In genomic region chr3:48690846-48691458, GRCh38 we compare ENCODE assay signal across 33 cellular contexts. TPM values are rescaled to one million over a fixed set of nuclear protein-coding genes. Genes with fewer than 3 reads are reported as not detected.
DNase-seq lines count a peak whose midpoint lies in the region; ATAC-seq, FAIRE-seq and TF ChIP-seq lines count a peak whose summit lies in the region.
"Had no signal": no experiment of that assay in that cellular context is flagged by ENCODE, and none has a peak within 500 bp of the region (broad histone marks: within the 10 kb centered on the region; RNA-seq: fewer than 3 reads in every experiment).

No MANE protein-coding gene starts in this region.

- no peak overlapping the region for H3K27ac ChIP-seq in astrocyte (ENCODE audit: low read depth, low read length)
- H3K27ac ChIP-seq in HepG2 (ENCODE audit: extremely low read length, insufficient read depth, low read length): no peak overlapping the region
- H3K27ac ChIP-seq in PC-9: no peak overlapping the region
- H3K27ac ChIP-seq: cardiac muscle cell, left lung, psoas muscle, upper lobe of left lung, WERI-Rb-1 had no signal

- peaks cover 30% of the 10 kb centered on the region for H3K4me1 ChIP-seq in astrocyte (ENCODE audit: insufficient read depth, low read length)
- H3K4me1 ChIP-seq in HepG2 (ENCODE audit: insufficient read depth, low read length): peaks cover 8% of the 10 kb centered on the region
- H3K4me1 ChIP-seq in PC-9 (replicated peaks; ENCODE audit: insufficient read depth): peaks cover 18% of the 10 kb centered on the region

- H3K27me3 ChIP-seq in astrocyte (ENCODE audit: insufficient read depth, low read length) (no peaks in the 10 kb centered on the region), HepG2 (ENCODE audit: control insufficient read depth in 1 of 2, insufficient read depth in 2 of 2, low read length in 2 of 2) (no peaks in the 10 kb centered on the region; a peak in 1 of 5 replicates), PC-9 (ENCODE audit: insufficient read depth, low read depth) (no peaks in the 10 kb centered on the region)
- H3K27me3 ChIP-seq: cardiac muscle cell, left lung, upper lobe of left lung had no signal

- H3K36me3 ChIP-seq in astrocyte (ENCODE audit: insufficient read depth, low read length) (peaks cover 59% of the 10 kb centered on the region), HepG2 (replicated peaks in 1 of 2; ENCODE audit: control insufficient read depth in 1 of 2, insufficient read depth in 2 of 2, low read length in 2 of 2) (peaks cover 35 to 76% of the 10 kb centered on the region in 2 experiments), PC-9 (ENCODE audit: low read depth) (peaks cover 13% of the 10 kb centered on the region)

- CTCF ChIA-PET in HepG2 (lab: Yijun Ruan, JAX; ENCODE audit: low intra/inter-chr PET ratio, low total read pairs) (no interaction called here), PC-9 (lab: Charles Lee) (interaction anchor here (0.7 kb wide), 1 partner anchor 498 kb away, joined by 3 read pairs; no protein-coding TSS in a partner anchor)

- no peak overlapping the region for H2AFZ ChIP-seq in astrocyte (ENCODE audit: low read depth, low read length)
- no peak overlapping the region for H2AFZ ChIP-seq in HepG2 (ENCODE audit: low read length)
- no peak overlapping the region for H2AFZ ChIP-seq in PC-9

- TF ChIP-seq RAD21 in HepG2 (CRISPR knock-in tag; IDR thresholded peaks at IDR 0.05): no peak

- H3K4me3 ChIP-seq in astrocyte (ENCODE audit: insufficient read depth, low read depth, low read length) (no peak overlapping the region), HepG2 (replicated peaks in 1 of 3; ENCODE audit: insufficient read depth in 1 of 3, low read depth in 2 of 3, low read length in 3 of 3) (no peak overlapping the region), PC-9 (no peak overlapping the region)
- H3K4me3 ChIP-seq: cardiac muscle cell, coronary artery, left lung, psoas muscle, upper lobe of left lung had no signal

- H3K9me2 ChIP-seq in PC-9 (ENCODE audit: insufficient read depth): no peaks in the 10 kb centered on the region

- no peak overlapping the region for H3K9ac ChIP-seq in astrocyte (ENCODE audit: low read length)
- H3K9ac ChIP-seq in HepG2 (ENCODE audit: insufficient read depth, low read depth, low read length): no peak overlapping the region

- ATAC-seq in activated naive CD8-positive, alpha-beta T cell treated with anti-CD3 and anti-CD28 coated beads, Interleukin-2, amount 50 U/mL, for 24 hours: no peak
- no peak for ATAC-seq in HepG2
- no peak for ATAC-seq in stimulated activated naive B cell treated with anti-CD40 and anti-IgM and Interleukin-4, amounts not matched to agents 10 μg/mL and 1 μg/mL and 100 μg/mL, for 72 hours (replicated peaks)
- ATAC-seq in HG03439 (IDR thresholded peaks at IDR 0.05; ENCODE audit: unreplicated experiment): no peak
- no peak for ATAC-seq in GM21390 (IDR thresholded peaks at IDR 0.05; ENCODE audit: unreplicated experiment)
- ATAC-seq: left lung, Panc1, psoas muscle had no signal

- peaks cover 92% of the 10 kb centered on the region for H4K20me1 ChIP-seq in astrocyte (ENCODE audit: insufficient read depth, low read length)
- peaks cover 12% of the 10 kb centered on the region; the same call in 1 of the 2 replicates for H4K20me1 ChIP-seq in HepG2 (ENCODE audit: insufficient read depth, low read length)
- peaks cover 42% of the 10 kb centered on the region for H4K20me1 ChIP-seq in PC-9 (ENCODE audit: insufficient read depth)

- H3K79me2 ChIP-seq in astrocyte (ENCODE audit: insufficient read depth, low read length) (peaks cover 66% of the 10 kb centered on the region), HepG2 (ENCODE audit: insufficient read depth, low read length) (peaks cover 5% of the 10 kb centered on the region), PC-9 (ENCODE audit: low read depth) (peaks cover 20% of the 10 kb centered on the region; the same call in 1 of the 2 replicates)

- TF ChIP-seq EP300 in HepG2 (IDR thresholded peaks at IDR 0.05; ENCODE audit: low read depth in 2 of 2, low read length in 2 of 2) (no peak), HepG2 (CRISPR knock-in tag; IDR thresholded peaks at IDR 0.05; ENCODE audit: borderline replicate concordance) (no peak)

- intact Hi-C loops in HepG2 (cut with micrococcal nuclease; ENCODE audit: unreplicated experiment): no loop called here
- intact Hi-C loops in PC-9 (cut with micrococcal nuclease; ENCODE audit: unreplicated experiment): no loop called here

- POLR2A ChIA-PET in HepG2 (lab: Yijun Ruan, JAX): no interaction called here
- POLR2A ChIA-PET in PC-9 (lab: Charles Lee; ENCODE audit: unreplicated experiment): interaction anchor here (0.6 kb wide), 1 partner anchor 29 kb away, joined by 4 read pairs; no protein-coding TSS in a partner anchor

- H3F3A ChIP-seq in PC-9 (ENCODE audit: insufficient read depth, low read depth): peaks cover 49% of the 10 kb centered on the region

- in situ Hi-C loops in HepG2 (cut with HindIII; ENCODE audit: extremely low pct_ligation_motif_present, low pct_unique_long_range_greater_than_20kb): no loop called here

- H3K27ac Mint-ChIP-seq in activated naive CD8-positive, alpha-beta T cell: peak overlapping the region; percentile 37
- H3K27ac Mint-ChIP-seq in activated naive CD8-positive, alpha-beta T cell treated with anti-CD3 and anti-CD28 coated beads, Interleukin-2, amount 50 U/mL, for 24 hours: no peak overlapping the region
- peak overlapping the region; percentile 43 for H3K27ac Mint-ChIP-seq in astrocyte (ENCODE audit: unreplicated experiment)
- peak overlapping the region; percentile 52 for H3K27ac Mint-ChIP-seq in stimulated activated naive B cell treated with anti-CD40 and anti-IgM and Interleukin-4, amounts not matched to agents 10 μg/mL and 1 μg/mL and 100 μg/mL, for 72 hours
- H3K27ac Mint-ChIP-seq: activated CD4-positive, alpha-beta T cell treated with anti-CD3 and anti-CD28 coated beads, Interleukin-2, amount 10 ng/mL, durations not matched to agents 24 days and 14 days had no signal

- DNase-seq in activated naive CD8-positive, alpha-beta T cell treated with anti-CD3 and anti-CD28 coated beads, Interleukin-2, amount 50 U/mL, for 24 hours: no peak
- DNase-seq in astrocyte (ENCODE audit: low read depth) (no peak), HepG2 (ENCODE audit: low spot score) (no peak), PC-9 (no peak)
- no peak for DNase-seq in stimulated activated naive B cell treated with anti-CD40 and anti-IgM and Interleukin-4, amounts not matched to agents 10 μg/mL and 1 μg/mL and 100 μg/mL, for 72 hours
- DNase-seq: activated CD4-positive, alpha-beta T cell treated with anti-CD3 and anti-CD28 coated beads, Interleukin-2, amount 10 ng/mL, durations not matched to agents 24 days and 14 days; activated naive CD4-positive, alpha-beta T cell; DMS53; effector memory CD4-positive, alpha-beta T cell; H7; KG1; left lung; mesendoderm; NCI-H146; NCI-H226; NCI-H526 treated with DMSO at 0.1 percent for 48 hours; nucleus accumbens; psoas muscle; SHP77 treated with DMSO at 0.1 percent for 48 hours; stimulated activated CD4-positive, alpha-beta T cell treated with anti-CD3 and anti-CD28 coated beads, Interleukin-15, amount 100 ng/mL, for 24 hours; stimulated activated CD4-positive, alpha-beta T cell treated with anti-CD3 and anti-CD28 coated beads, Interleukin-4, amount 100 ng/mL, for 4 hours; substantia nigra; SW 1271; T-helper 9 cell; upper lobe of left lung; WERI-Rb-1 had no signal

- no peak for FAIRE-seq in astrocyte (lab: Jason Lieb, UNC)
- no peak for FAIRE-seq in HepG2 (lab: Jason Lieb, UNC)
- FAIRE-seq: HTR-8/SVneo had no signal

- H3K9me3 Mint-ChIP-seq in activated naive CD8-positive, alpha-beta T cell (ENCODE audit: low read depth): no peaks in the 10 kb centered on the region
- no peaks in the 10 kb centered on the region for H3K9me3 Mint-ChIP-seq in activated naive CD8-positive, alpha-beta T cell treated with anti-CD3 and anti-CD28 coated beads, Interleukin-2, amount 50 U/mL, for 24 hours
- no peaks in the 10 kb centered on the region for H3K9me3 Mint-ChIP-seq in astrocyte (ENCODE audit: unreplicated experiment)
- no peaks in the 10 kb centered on the region for H3K9me3 Mint-ChIP-seq in stimulated activated naive B cell treated with anti-CD40 and anti-IgM and Interleukin-4, amounts not matched to agents 10 μg/mL and 1 μg/mL and 100 μg/mL, for 72 hours
- H3K9me3 Mint-ChIP-seq: activated CD4-positive, alpha-beta T cell treated with anti-CD3 and anti-CD28 coated beads, Interleukin-2, amount 10 ng/mL, durations not matched to agents 24 days and 14 days had no signal

- no peaks in the 10 kb centered on the region for H3K36me3 Mint-ChIP-seq in activated naive CD8-positive, alpha-beta T cell
- H3K36me3 Mint-ChIP-seq in activated naive CD8-positive, alpha-beta T cell treated with anti-CD3 and anti-CD28 coated beads, Interleukin-2, amount 50 U/mL, for 24 hours (ENCODE audit: low read depth): peaks cover 31% of the 10 kb centered on the region
- H3K36me3 Mint-ChIP-seq in astrocyte (ENCODE audit: low read depth, unreplicated experiment): peaks cover 19% of the 10 kb centered on the region
- H3K36me3 Mint-ChIP-seq in stimulated activated naive B cell treated with anti-CD40 and anti-IgM and Interleukin-4, amounts not matched to agents 10 μg/mL and 1 μg/mL and 100 μg/mL, for 72 hours: peaks cover 31 to 43% of the 10 kb centered on the region in 2 donors

- no peak for TF ChIP-seq POLR2A in HepG2 (IDR thresholded peaks at IDR 0.05; ENCODE audit: insufficient read depth in 1 of 2, low read depth in 2 of 2, low read length in 2 of 2)

- WGBS in HepG2 (ENCODE audit: low lambda C conversion rate): 96% methylated on average over 2 of the region's 2 CpGs

- no peak overlapping the region for H3K4me2 ChIP-seq in astrocyte (ENCODE audit: low read length)
- no peak overlapping the region for H3K4me2 ChIP-seq in HepG2 (ENCODE audit: low read depth, low read length)
- H3K4me2 ChIP-seq in PC-9: no peak overlapping the region

- H3K4me3 Mint-ChIP-seq in activated naive CD8-positive, alpha-beta T cell: no peak overlapping the region
- no peak overlapping the region for H3K4me3 Mint-ChIP-seq in activated naive CD8-positive, alpha-beta T cell treated with anti-CD3 and anti-CD28 coated beads, Interleukin-2, amount 50 U/mL, for 24 hours
- H3K4me3 Mint-ChIP-seq in astrocyte (ENCODE audit: unreplicated experiment): peak overlapping the region; percentile 37
- H3K4me3 Mint-ChIP-seq in stimulated activated naive B cell treated with anti-CD40 and anti-IgM and Interleukin-4, amounts not matched to agents 10 μg/mL and 1 μg/mL and 100 μg/mL, for 72 hours: no peak overlapping the region
- H3K4me3 Mint-ChIP-seq: activated CD4-positive, alpha-beta T cell treated with anti-CD3 and anti-CD28 coated beads, Interleukin-2, amount 10 ng/mL, durations not matched to agents 24 days and 14 days had no signal

- H3K4me1 Mint-ChIP-seq in activated naive CD8-positive, alpha-beta T cell (ENCODE audit: low read depth): peaks cover 7% of the 10 kb centered on the region
- H3K4me1 Mint-ChIP-seq in activated naive CD8-positive, alpha-beta T cell treated with anti-CD3 and anti-CD28 coated beads, Interleukin-2, amount 50 U/mL, for 24 hours: peaks cover 6% of the 10 kb centered on the region
- peaks cover 35% of the 10 kb centered on the region for H3K4me1 Mint-ChIP-seq in astrocyte (ENCODE audit: low read depth, unreplicated experiment)
- peaks cover 5 to 9% of the 10 kb centered on the region in 2 donors for H3K4me1 Mint-ChIP-seq in stimulated activated naive B cell treated with anti-CD40 and anti-IgM and Interleukin-4, amounts not matched to agents 10 μg/mL and 1 μg/mL and 100 μg/mL, for 72 hours

- TF ChIP-seq CTCF in astrocyte (IDR thresholded peaks at IDR 0.05; ENCODE audit: insufficient read depth, low read depth, low read length) (no peak), HepG2 (CRISPR knock-in tag; IDR thresholded peaks at IDR 0.05) (no peak), PC-9 (conservative IDR thresholded peaks at IDR 0.05) (no peak)

- no peaks in the 10 kb centered on the region for H3K27me3 Mint-ChIP-seq in activated naive CD8-positive, alpha-beta T cell
- no peaks in the 10 kb centered on the region for H3K27me3 Mint-ChIP-seq in activated naive CD8-positive, alpha-beta T cell treated with anti-CD3 and anti-CD28 coated beads, Interleukin-2, amount 50 U/mL, for 24 hours
- H3K27me3 Mint-ChIP-seq in astrocyte (ENCODE audit: low read depth, unreplicated experiment): no peaks in the 10 kb centered on the region
- no peaks in the 10 kb centered on the region for H3K27me3 Mint-ChIP-seq in stimulated activated naive B cell treated with anti-CD40 and anti-IgM and Interleukin-4, amounts not matched to agents 10 μg/mL and 1 μg/mL and 100 μg/mL, for 72 hours
- H3K27me3 Mint-ChIP-seq: activated CD4-positive, alpha-beta T cell treated with anti-CD3 and anti-CD28 coated beads, Interleukin-2, amount 10 ng/mL, durations not matched to agents 24 days and 14 days had no signal

- BruUV-seq in HepG2 (replicated peaks; lab: Mats Ljungman, UMichigan) (no TSS peak), PC-9 (replicated peaks; lab: Mats Ljungman, UMichigan) (no TSS peak)

- H3K9me3 ChIP-seq in astrocyte (ENCODE audit: insufficient read depth, low read depth, low read length): no peaks in the 10 kb centered on the region
- no peaks in the 10 kb centered on the region for H3K9me3 ChIP-seq in HepG2 (ENCODE audit: low read length)
- no peaks in the 10 kb centered on the region for H3K9me3 ChIP-seq in PC-9 (ENCODE audit: insufficient read depth, low read depth)
- H3K9me3 ChIP-seq: left lung, psoas muscle, upper lobe of left lung had no signal

RNA-seq across cellular contexts. Expression of gene NCKIPSD, which starts 5.2 kb away (rescaled TPM):
- total RNA-seq in astrocyte (18.3 and 21.6 TPM in 2 replicates), HepG2 (2016; rRNA removed; fragmentation: Illumina TruSeq; extraction: Trizol) (13.5 and 14.3 TPM in 2 replicates), PC-9 (2021) (40.0 and 53.3 TPM in 2 replicates)
- 4.8 and 5.0 TPM in 2 replicates for total RNA-seq in HepG2 (2016; cell fraction: cytosol; rRNA removed; fragmentation: Illumina TruSeq; extraction: Trizol; ENCODE audit: low read depth)
- 13.6 and 14.6 TPM in 2 replicates for total RNA-seq in HepG2 (2016; cell fraction: insoluble cytoplasmic fraction; rRNA removed; fragmentation: Illumina TruSeq; extraction: Trizol)
- 10.8 and 12.0 TPM in 2 replicates for total RNA-seq in HepG2 (2016; cell fraction: membrane; rRNA removed; fragmentation: Illumina TruSeq; extraction: Trizol)
- 12.7 and 17.2 TPM in 2 replicates for total RNA-seq in HepG2 (2016; cell fraction: nucleus; rRNA removed; fragmentation: Illumina TruSeq; extraction: Trizol)
- polyA plus RNA-seq in HepG2 (2011; rRNA removed): 35.2 and 44.2 TPM in 2 replicates
- 25.4 and 38.7 TPM in 2 replicates for polyA plus RNA-seq in HepG2 (2011; cell fraction: cytosol; rRNA removed)
- 79.3 and 90.0 TPM in 2 replicates for polyA plus RNA-seq in HepG2 (2011; cell fraction: nucleus; rRNA removed)
- polyA plus RNA-seq in HepG2 (2012): 14.1 and 18.5 TPM in 2 replicates
- polyA plus RNA-seq in HepG2 (2016; cell fraction: cytosol; fragmentation: Illumina TruSeq; extraction: Trizol; ENCODE audit: low read depth): 6.3 and 6.6 TPM in 2 replicates
- 15.7 and 21.1 TPM in 2 replicates for polyA plus RNA-seq in HepG2 (2016; cell fraction: insoluble cytoplasmic fraction; fragmentation: Illumina TruSeq; extraction: Trizol; ENCODE audit: low read depth)
- 10.6 and 11.9 TPM in 2 replicates for polyA plus RNA-seq in HepG2 (2016; cell fraction: membrane; fragmentation: Illumina TruSeq; extraction: Trizol; ENCODE audit: low read depth)
- 26.0 and 26.3 TPM in 2 replicates for polyA plus RNA-seq in HepG2 (2016; cell fraction: nucleus; fragmentation: Illumina TruSeq; extraction: Trizol; ENCODE audit: insufficient read depth, low read depth)
- 68.5 and 115 TPM in 2 replicates for polyA minus RNA-seq in HepG2 (2011; rRNA and poly(A)+ RNA removed; ENCODE audit: low replicate concordance)
- 20.6 and 27.4 TPM in 2 replicates for polyA minus RNA-seq in HepG2 (2011; cell fraction: cytosol; rRNA and poly(A)+ RNA removed)
- polyA minus RNA-seq in HepG2 (2011; cell fraction: nucleus; rRNA and poly(A)+ RNA removed): 27.7 and 30.7 TPM in 2 replicates

RNA-seq across cellular contexts. Expression of gene IP6K2, which starts 26.1 kb away (rescaled TPM):
- total RNA-seq in astrocyte: 92.9 and 104 TPM in 2 replicates
- 65.5 and 85.5 TPM in 2 replicates for total RNA-seq in HepG2 (2016; rRNA removed; fragmentation: Illumina TruSeq; extraction: Trizol)
- total RNA-seq in HepG2 (2016; cell fraction: cytosol; rRNA removed; fragmentation: Illumina TruSeq; extraction: Trizol; ENCODE audit: low read depth): 19.4 and 21.6 TPM in 2 replicates
- 63.7 and 86.9 TPM in 2 replicates for total RNA-seq in HepG2 (2016; cell fraction: insoluble cytoplasmic fraction; rRNA removed; fragmentation: Illumina TruSeq; extraction: Trizol)
- 32.1 and 38.0 TPM in 2 replicates for total RNA-seq in HepG2 (2016; cell fraction: membrane; rRNA removed; fragmentation: Illumina TruSeq; extraction: Trizol)
- total RNA-seq in HepG2 (2016; cell fraction: nucleus; rRNA removed; fragmentation: Illumina TruSeq; extraction: Trizol): 100 and 109 TPM in 2 replicates
- 112 and 115 TPM in 2 replicates for polyA plus RNA-seq in HepG2 (2011; rRNA removed)
- polyA plus RNA-seq in HepG2 (2011; cell fraction: cytosol; rRNA removed): 66.7 and 84.4 TPM in 2 replicates
- 480 and 513 TPM in 2 replicates for polyA plus RNA-seq in HepG2 (2011; cell fraction: nucleus; rRNA removed)
- polyA plus RNA-seq in HepG2 (2012): 77.2 and 80.7 TPM in 2 replicates
- 16.4 and 20.0 TPM in 2 replicates for polyA plus RNA-seq in HepG2 (2016; cell fraction: cytosol; fragmentation: Illumina TruSeq; extraction: Trizol; ENCODE audit: low read depth)
- polyA plus RNA-seq in HepG2 (2016; cell fraction: insoluble cytoplasmic fraction; fragmentation: Illumina TruSeq; extraction: Trizol; ENCODE audit: low read depth): 82.8 and 83.9 TPM in 2 replicates
- 26.4 and 27.7 TPM in 2 replicates for polyA plus RNA-seq in HepG2 (2016; cell fraction: membrane; fragmentation: Illumina TruSeq; extraction: Trizol; ENCODE audit: low read depth)
- polyA plus RNA-seq in HepG2 (2016; cell fraction: nucleus; fragmentation: Illumina TruSeq; extraction: Trizol; ENCODE audit: insufficient read depth, low read depth): 260 and 268 TPM in 2 replicates
- 71.8 and 84.4 TPM in 2 replicates for polyA minus RNA-seq in HepG2 (2011; rRNA and poly(A)+ RNA removed; ENCODE audit: low replicate concordance)
- 23.0 and 26.6 TPM in 2 replicates for polyA minus RNA-seq in HepG2 (2011; cell fraction: cytosol; rRNA and poly(A)+ RNA removed)
- polyA minus RNA-seq in HepG2 (2011; cell fraction: nucleus; rRNA and poly(A)+ RNA removed): 87.8 and 89.9 TPM in 2 replicates
- total RNA-seq in PC-9 (2021): 123 and 144 TPM in 2 replicates

RNA-seq across cellular contexts. Expression of gene CELSR3, which starts 28.3 kb away (rescaled TPM):
- total RNA-seq in astrocyte (8.6 and 10.2 TPM in 2 replicates), HepG2 (2016; rRNA removed; fragmentation: Illumina TruSeq; extraction: Trizol) (3.2 and 5.4 TPM in 2 replicates), PC-9 (2021) (9.9 and 11.6 TPM in 2 replicates)
- total RNA-seq in HepG2 (2016; cell fraction: cytosol; rRNA removed; fragmentation: Illumina TruSeq; extraction: Trizol; ENCODE audit: low read depth): 0.35 and 0.51 TPM in 2 replicates
- total RNA-seq in HepG2 (2016; cell fraction: insoluble cytoplasmic fraction; rRNA removed; fragmentation: Illumina TruSeq; extraction: Trizol): 2.7 and 5.4 TPM in 2 replicates
- total RNA-seq in HepG2 (2016; cell fraction: membrane; rRNA removed; fragmentation: Illumina TruSeq; extraction: Trizol): 1.1 and 1.2 TPM in 2 replicates
- 7.5 and 9.6 TPM in 2 replicates for total RNA-seq in HepG2 (2016; cell fraction: nucleus; rRNA removed; fragmentation: Illumina TruSeq; extraction: Trizol)
- 6.7 and 8.3 TPM in 2 replicates for polyA plus RNA-seq in HepG2 (2011; rRNA removed)
- 4.1 and 5.0 TPM in 2 replicates for polyA plus RNA-seq in HepG2 (2011; cell fraction: cytosol; rRNA removed)
- polyA plus RNA-seq in HepG2 (2011; cell fraction: nucleus; rRNA removed): 54.2 and 80.2 TPM in 2 replicates
- polyA plus RNA-seq in HepG2 (2012): 8.0 and 10.5 TPM in 2 replicates
- 0.34 and 0.35 TPM in 2 replicates for polyA plus RNA-seq in HepG2 (2016; cell fraction: cytosol; fragmentation: Illumina TruSeq; extraction: Trizol; ENCODE audit: low read depth)
- polyA plus RNA-seq in HepG2 (2016; cell fraction: insoluble cytoplasmic fraction; fragmentation: Illumina TruSeq; extraction: Trizol; ENCODE audit: low read depth): 2.4 and 3.0 TPM in 2 replicates
- polyA plus RNA-seq in HepG2 (2016; cell fraction: membrane; fragmentation: Illumina TruSeq; extraction: Trizol; ENCODE audit: low read depth): 0.61 and 0.63 TPM in 2 replicates
- polyA plus RNA-seq in HepG2 (2016; cell fraction: nucleus; fragmentation: Illumina TruSeq; extraction: Trizol; ENCODE audit: insufficient read depth, low read depth): 27.4 and 28.0 TPM in 2 replicates
- 6.7 and 18.0 TPM in 2 replicates for polyA minus RNA-seq in HepG2 (2011; rRNA and poly(A)+ RNA removed; ENCODE audit: low replicate concordance)
- polyA minus RNA-seq in HepG2 (2011; cell fraction: cytosol; rRNA and poly(A)+ RNA removed): 6.9 and 7.0 TPM in 2 replicates
- 18.9 and 19.6 TPM in 2 replicates for polyA minus RNA-seq in HepG2 (2011; cell fraction: nucleus; rRNA and poly(A)+ RNA removed)

RNA-seq across cellular contexts. Expression of gene SLC26A6, which starts 55.7 kb away (rescaled TPM):
- total RNA-seq in astrocyte (30.3 and 32.0 TPM in 2 replicates), HepG2 (2016; rRNA removed; fragmentation: Illumina TruSeq; extraction: Trizol) (10.3 and 40.7 TPM in 2 replicates), PC-9 (2021) (16.5 and 18.7 TPM in 2 replicates)
- total RNA-seq in HepG2 (2016; cell fraction: cytosol; rRNA removed; fragmentation: Illumina TruSeq; extraction: Trizol; ENCODE audit: low read depth): 8.0 and 8.2 TPM in 2 replicates
- total RNA-seq in HepG2 (2016; cell fraction: insoluble cytoplasmic fraction; rRNA removed; fragmentation: Illumina TruSeq; extraction: Trizol): 9.6 and 38.5 TPM in 2 replicates
- total RNA-seq in HepG2 (2016; cell fraction: membrane; rRNA removed; fragmentation: Illumina TruSeq; extraction: Trizol): 8.3 and 9.4 TPM in 2 replicates
- total RNA-seq in HepG2 (2016; cell fraction: nucleus; rRNA removed; fragmentation: Illumina TruSeq; extraction: Trizol): 50.7 and 62.0 TPM in 2 replicates
- polyA plus RNA-seq in HepG2 (2011; rRNA removed): 184 and 298 TPM in 2 replicates
- 90.8 and 93.6 TPM in 2 replicates for polyA plus RNA-seq in HepG2 (2011; cell fraction: cytosol; rRNA removed)
- polyA plus RNA-seq in HepG2 (2011; cell fraction: nucleus; rRNA removed): 3,075 and 3,281 TPM in 2 replicates
- 163 and 233 TPM in 2 replicates for polyA plus RNA-seq in HepG2 (2012)
- polyA plus RNA-seq in HepG2 (2016; cell fraction: cytosol; fragmentation: Illumina TruSeq; extraction: Trizol; ENCODE audit: low read depth): 3.5 and 4.6 TPM in 2 replicates
- 6.7 and 9.8 TPM in 2 replicates for polyA plus RNA-seq in HepG2 (2016; cell fraction: insoluble cytoplasmic fraction; fragmentation: Illumina TruSeq; extraction: Trizol; ENCODE audit: low read depth)
- polyA plus RNA-seq in HepG2 (2016; cell fraction: membrane; fragmentation: Illumina TruSeq; extraction: Trizol; ENCODE audit: low read depth): 4.9 and 6.2 TPM in 2 replicates
- 133 and 147 TPM in 2 replicates for polyA plus RNA-seq in HepG2 (2016; cell fraction: nucleus; fragmentation: Illumina TruSeq; extraction: Trizol; ENCODE audit: insufficient read depth, low read depth)
- polyA minus RNA-seq in HepG2 (2011; rRNA and poly(A)+ RNA removed; ENCODE audit: low replicate concordance): 56.2 and 422 TPM in 2 replicates
- polyA minus RNA-seq in HepG2 (2011; cell fraction: cytosol; rRNA and poly(A)+ RNA removed): 79.8 and 100 TPM in 2 replicates
- polyA minus RNA-seq in HepG2 (2011; cell fraction: nucleus; rRNA and poly(A)+ RNA removed): 459 and 526 TPM in 2 replicates
